Comparison of ENCODE assay signal across 8 cellular contexts in genomic region chr5:179621551-179621971, GRCh38. TPM values are rescaled to one million over a fixed set of nuclear protein-coding genes. Genes with fewer than 3 reads are reported as not detected.
DNase-seq lines count a peak whose midpoint lies in the region; ATAC-seq and TF ChIP-seq lines count a peak whose summit lies in the region.

No MANE protein-coding gene starts in this region.

- peaks cover 59% of the 10 kb centered on the region for H3K4me1 Mint-ChIP-seq in activated naive CD4-positive, alpha-beta T cell treated with anti-CD3 and anti-CD28 coated beads, Interleukin-2, amount 50 U/mL, for 24 hours

- no peak overlapping the region for H3K27ac ChIP-seq in mesenchymal stem cell (ENCODE audit: low read length, poor library complexity, severe bottlenecking)
- peak overlapping the region in 3 of 4 donors; percentile 75 to 100 (median 83) for H3K27ac ChIP-seq in upper lobe of left lung

- H2AK5ac ChIP-seq in mesenchymal stem cell (ENCODE audit: low read length, severe bottlenecking): no peak overlapping the region

- H4K8ac ChIP-seq in mesenchymal stem cell (ENCODE audit: low read length): no peak overlapping the region

- H3K36me3 ChIP-seq in mesenchymal stem cell (ENCODE audit: control insufficient read depth in 1 of 2, insufficient read depth in 2 of 2, low read depth in 1 of 2, low read length in 2 of 2) (peaks cover 9 to 60% of the 10 kb centered on the region in 2 experiments), upper lobe of left lung (peaks cover 20 to 60% (median 43%) of the 10 kb centered on the region in 4 donors)

- in situ Hi-C loops in astrocyte of the spinal cord (cut with HindIII; ENCODE audit: low sequenced_read_pairs): no loop called here

- no peak overlapping the region for H2AFZ ChIP-seq in mesenchymal stem cell (ENCODE audit: low read depth, low read length)

- DNase-seq in activated naive CD4-positive, alpha-beta T cell treated with Interleukin-2 at 50 U/mL for 16 hours: no peak
- no peak for DNase-seq in astrocyte of the spinal cord (ENCODE audit: low read depth, low spot score)
- DNase-seq in mesenchymal stem cell: no peak
- DNase-seq in upper lobe of left lung: no peak
- no peak for DNase-seq in foreskin melanocyte
- no peak for DNase-seq in cerebellar cortex (ENCODE audit: low spot score)

- H3K4me1 ChIP-seq in mesenchymal stem cell (ENCODE audit: control insufficient read depth, insufficient read depth, low read depth, low read length) (peaks cover 14% of the 10 kb centered on the region), upper lobe of left lung (peaks cover 51 to 63% (median 56%) of the 10 kb centered on the region in 4 donors)

- TF ChIP-seq EP300 in upper lobe of left lung (IDR thresholded peaks at IDR 0.05): no peak

- H3K9ac ChIP-seq in mesenchymal stem cell (ENCODE audit: low read length): peak overlapping the region; percentile 91

- peak overlapping the region; percentile 95 for H3K4me3 Mint-ChIP-seq in activated naive CD4-positive, alpha-beta T cell treated with anti-CD3 and anti-CD28 coated beads, Interleukin-2, amount 50 U/mL, for 24 hours

- H3K14ac ChIP-seq in mesenchymal stem cell (ENCODE audit: low read length in 2 of 2): no peak overlapping the region

- no peak overlapping the region for H2BK12ac ChIP-seq in mesenchymal stem cell (ENCODE audit: low read length in 2 of 2)

- peaks cover 52% of the 10 kb centered on the region for H3K36me3 Mint-ChIP-seq in activated naive CD4-positive, alpha-beta T cell treated with anti-CD3 and anti-CD28 coated beads, Interleukin-2, amount 50 U/mL, for 24 hours

- H3K27me3 ChIP-seq in mesenchymal stem cell (ENCODE audit: control insufficient read depth in 1 of 2, insufficient read depth in 1 of 2, low read length in 2 of 2) (no peaks in the 10 kb centered on the region), upper lobe of left lung (no peaks in the 10 kb centered on the region)

- no peak for TF ChIP-seq POLR2A in upper lobe of left lung (IDR thresholded peaks at IDR 0.05)

- H3K27ac Mint-ChIP-seq in activated naive CD4-positive, alpha-beta T cell treated with anti-CD3 and anti-CD28 coated beads, Interleukin-2, amount 50 U/mL, for 24 hours: peak overlapping the region; percentile 97

- H2BK120ac ChIP-seq in mesenchymal stem cell (ENCODE audit: low read depth, low read length): no peak overlapping the region

- H2BK5ac ChIP-seq in mesenchymal stem cell (ENCODE audit: low read depth, low read length, poor library complexity, severe bottlenecking): no peak overlapping the region

- H3K79me1 ChIP-seq in mesenchymal stem cell (replicated peaks; ENCODE audit: low read length, poor library complexity, severe bottlenecking): peaks cover 3% of the 10 kb centered on the region

- H3K4me2 ChIP-seq in mesenchymal stem cell (ENCODE audit: low read length, poor library complexity, severe bottlenecking): peak overlapping the region; percentile 89

- no peak overlapping the region for H3K4ac ChIP-seq in mesenchymal stem cell (ENCODE audit: low read depth in 1 of 2, low read length in 2 of 2)

- no peak overlapping the region for H3K18ac ChIP-seq in mesenchymal stem cell (ENCODE audit: low read depth in 1 of 2, low read length in 2 of 2)

- no peak overlapping the region for H4K91ac ChIP-seq in mesenchymal stem cell (ENCODE audit: low read length)

- ATAC-seq in upper lobe of left lung (ENCODE audit: low FRiP score in 2 of 2) (no peak), HG03097 (IDR thresholded peaks at IDR 0.05; ENCODE audit: low FRiP score, unreplicated experiment) (no peak)

- 33% methylated on average over 8 of the region's 9 CpGs for WGBS in mesenchymal stem cell
- WGBS in upper lobe of left lung, 2 donors: 4 to 12% methylated on average over 9 of the region's 9 CpGs

- H3K4me3 ChIP-seq in astrocyte of the spinal cord (ENCODE audit: low read depth, low read length): peak overlapping the region; percentile 100
- peak overlapping the region; percentile 68 to 82 for H3K4me3 ChIP-seq in mesenchymal stem cell (ENCODE audit: insufficient read depth in 1 of 2, low read depth in 1 of 2, low read length in 2 of 2)
- peak overlapping the region; percentile 84 to 94 (median 88) for H3K4me3 ChIP-seq in upper lobe of left lung

- H3K27me3 Mint-ChIP-seq in activated naive CD4-positive, alpha-beta T cell treated with anti-CD3 and anti-CD28 coated beads, Interleukin-2, amount 50 U/mL, for 24 hours: no peaks in the 10 kb centered on the region

- H3K9me3 ChIP-seq in mesenchymal stem cell (ENCODE audit: control insufficient read depth, low read length) (no peaks in the 10 kb centered on the region), upper lobe of left lung (no peaks in the 10 kb centered on the region)

- TF ChIP-seq CTCF in astrocyte of the spinal cord (IDR thresholded peaks at IDR 0.05; ENCODE audit: low read depth, low read length): no peak
- no peak for TF ChIP-seq CTCF in upper lobe of left lung (IDR thresholded peaks at IDR 0.05)

- no peak overlapping the region for H3K23ac ChIP-seq in mesenchymal stem cell (ENCODE audit: low read length in 2 of 2)

- H2BK15ac ChIP-seq in mesenchymal stem cell (ENCODE audit: low read depth, poor library complexity, severe bottlenecking): no peak overlapping the region

- H3K9me3 Mint-ChIP-seq in activated naive CD4-positive, alpha-beta T cell treated with anti-CD3 and anti-CD28 coated beads, Interleukin-2, amount 50 U/mL, for 24 hours: no peaks in the 10 kb centered on the region

RNA-seq across cellular contexts. Expression of gene HNRNPH1, which starts 1.9 kb away (rescaled TPM):
- polyA plus RNA-seq in mesenchymal stem cell (2013, experiment 1 of 2): 198 TPM
- polyA plus RNA-seq in mesenchymal stem cell (2013, experiment 2 of 2): 190 TPM
- 1,000 to 10,000 TPM in 1 of 6 donors, 100 to 1,000 TPM in 5; 366 to 1,930 (median 429) TPM for total RNA-seq in upper lobe of left lung

RNA-seq across cellular contexts. Expression of gene CBY3, which starts 59.3 kb away (rescaled TPM):
- not detected for polyA plus RNA-seq in mesenchymal stem cell (2013, experiment 1 of 2)
- not detected for polyA plus RNA-seq in mesenchymal stem cell (2013, experiment 2 of 2)
- 1 to 10 TPM in 3 of 6 donors, not detected in 3; 1.7 to 2.1 (median 1.8) TPM for total RNA-seq in upper lobe of left lung
